8 cellular contexts compared by ENCODE assay signal in the genomic region with DNA sequence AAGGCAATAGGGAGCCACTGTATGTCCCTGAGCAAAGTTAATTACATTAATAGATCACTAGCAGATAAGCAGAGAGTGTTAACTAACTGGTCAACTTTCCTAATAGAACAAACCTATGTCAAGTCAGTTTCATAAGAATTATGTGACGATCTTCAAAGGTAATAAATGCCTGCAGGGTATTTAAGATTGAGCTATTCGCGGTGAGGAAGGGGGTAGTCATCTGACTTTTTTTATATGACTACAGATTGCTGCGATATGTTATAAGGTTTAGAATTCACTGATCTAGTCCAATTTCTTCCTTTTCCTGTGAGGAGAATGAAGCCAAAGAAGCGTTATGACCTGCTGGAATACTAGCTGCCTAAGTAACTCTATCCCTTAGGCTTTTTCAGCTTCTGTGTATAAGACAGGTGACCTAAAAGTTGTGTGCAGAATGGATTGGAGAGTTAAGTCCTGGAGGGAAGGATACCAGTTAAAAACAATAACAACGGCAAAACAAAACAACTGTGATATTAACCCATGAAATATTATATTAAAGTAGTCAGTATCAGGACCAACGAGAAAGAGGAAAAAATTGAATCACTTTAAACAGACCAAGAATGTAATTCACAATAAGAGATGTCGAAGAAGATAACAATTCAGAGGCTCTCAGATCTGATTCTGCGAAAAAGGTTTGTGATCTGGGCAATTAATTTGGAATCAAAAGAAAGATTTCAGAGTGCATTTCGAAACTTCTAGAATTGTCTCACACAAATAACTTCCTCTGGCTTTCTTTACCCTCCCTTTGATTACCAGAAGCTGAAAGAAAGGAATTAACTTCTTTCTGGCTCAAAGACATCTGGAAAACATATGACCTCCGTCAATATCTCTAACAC. TPM values are rescaled to one million over a fixed set of nuclear protein-coding genes. Genes with fewer than 3 reads are reported as not detected.
A peak's percentile ranks its signal among the peaks of the same experiment; 100 is the strongest.
DNase-seq lines count a peak whose midpoint lies in the region; ATAC-seq and TF ChIP-seq lines count a peak whose summit lies in the region.

No MANE protein-coding gene starts in this region.

- peak overlapping the region; percentile 96 for H3K27ac Mint-ChIP-seq in activated CD4-positive, alpha-beta T cell treated with anti-CD3 and anti-CD28 coated beads for 36 hours
- peak overlapping the region; percentile 89 to 97 for H3K27ac Mint-ChIP-seq in activated naive CD4-positive, alpha-beta T cell treated with anti-CD3 and anti-CD28 coated beads, Interleukin-2, amount 50 U/mL, for 72 hours
- H3K27ac Mint-ChIP-seq in type B pancreatic cell, result peak overlapping the region; percentile 93

- ATAC-seq in activated CD4-positive, alpha-beta T cell treated with anti-CD3 and anti-CD28 coated beads for 36 hours, result peak; percentile 56
- ATAC-seq in HG03095 (IDR thresholded peaks at IDR 0.05; ENCODE audit: unreplicated experiment), result peak; percentile 20
- peak; percentile 47 to 49 for ATAC-seq in activated naive CD4-positive, alpha-beta T cell treated with anti-CD3 and anti-CD28 coated beads, Interleukin-2, amount 50 U/mL, for 72 hours
- ATAC-seq in HG03439 (IDR thresholded peaks at IDR 0.05; ENCODE audit: unreplicated experiment), result no peak

- peaks cover 19% of the 10 kb centered on the region for H3K9me3 Mint-ChIP-seq in activated CD4-positive, alpha-beta T cell treated with anti-CD3 and anti-CD28 coated beads for 36 hours (ENCODE audit: low read depth)
- H3K9me3 Mint-ChIP-seq in activated naive CD4-positive, alpha-beta T cell treated with anti-CD3 and anti-CD28 coated beads, Interleukin-2, amount 50 U/mL, for 72 hours, result peaks cover 7 to 27% of the 10 kb centered on the region in 2 donors
- peaks cover 6% of the 10 kb centered on the region for H3K9me3 Mint-ChIP-seq in type B pancreatic cell

- POLR2A ChIA-PET in activated CD4-positive, alpha-beta T cell treated with anti-CD3 and anti-CD28 coated beads for 36 hours (lab: Charles Lee), result no interaction called here

- TF ChIP-seq CTCF in type B pancreatic cell (conservative IDR thresholded peaks at IDR 0.05), result no peak

- intact Hi-C loops in activated CD4-positive, alpha-beta T cell treated with anti-CD3 and anti-CD28 coated beads for 36 hours (cut with DNase I, micrococcal nuclease), result loop anchor here (2.0 to 5.0 kb wide), 3 partner anchors 50 to 261 kb away; partner anchors contain the start of gene CARD16 (in 1 of the 2)

- no peak for DNase-seq in activated CD4-positive, alpha-beta T cell treated with anti-CD3 and anti-CD28 coated beads for 36 hours
- DNase-seq in activated CD4-positive, alpha-beta T cell treated with anti-CD3 and anti-CD28 coated beads, Interleukin-2, amount 50 U/mL, for 48 hours, result no peak
- no peak for DNase-seq in activated naive CD4-positive, alpha-beta T cell treated with anti-CD3 and anti-CD28 coated beads, Interleukin-2, amount 50 U/mL, for 72 hours (ENCODE audit: low spot score in 2 of 2)
- DNase-seq in type B pancreatic cell (ENCODE audit: extremely low spot score, unreplicated experiment), result no peak
- no peak for DNase-seq in NCI-H1092 treated with DMSO at 0.1 percent for 48 hours (lab: John Stamatoyannopoulos, UW)

- H3K36me3 Mint-ChIP-seq in activated CD4-positive, alpha-beta T cell treated with anti-CD3 and anti-CD28 coated beads for 36 hours (ENCODE audit: low read depth), result peaks cover 29% of the 10 kb centered on the region
- H3K36me3 Mint-ChIP-seq in activated naive CD4-positive, alpha-beta T cell treated with anti-CD3 and anti-CD28 coated beads, Interleukin-2, amount 50 U/mL, for 72 hours, result peaks cover 46 to 50% of the 10 kb centered on the region in 2 donors
- H3K36me3 Mint-ChIP-seq in type B pancreatic cell, result peaks cover 3% of the 10 kb centered on the region

- peaks cover 31% of the 10 kb centered on the region for H3K4me1 Mint-ChIP-seq in activated CD4-positive, alpha-beta T cell treated with anti-CD3 and anti-CD28 coated beads for 36 hours
- H3K4me1 Mint-ChIP-seq in type B pancreatic cell (ENCODE audit: unreplicated experiment), result peaks cover 20% of the 10 kb centered on the region

- no peaks in the 10 kb centered on the region for H3K27me3 Mint-ChIP-seq in activated CD4-positive, alpha-beta T cell treated with anti-CD3 and anti-CD28 coated beads for 36 hours
- H3K27me3 Mint-ChIP-seq in type B pancreatic cell, result no peaks in the 10 kb centered on the region

- CTCF ChIA-PET in activated CD4-positive, alpha-beta T cell treated with anti-CD3 and anti-CD28 coated beads for 36 hours (lab: Charles Lee), result interaction anchor here (0.8 to 1.1 kb wide), 3 partner anchors 11 to 358 kb away, joined by 3 to 4 read pairs (median 3); no protein-coding TSS in a partner anchor

- H3K4me3 Mint-ChIP-seq in activated CD4-positive, alpha-beta T cell treated with anti-CD3 and anti-CD28 coated beads for 36 hours, result peak overlapping the region; percentile 88
- H3K4me3 Mint-ChIP-seq in type B pancreatic cell, result peak overlapping the region; percentile 86

- no peaks in the 10 kb centered on the region for H3K27me3 ChIP-seq in layer of hippocampus (ENCODE audit: control insufficient read depth, insufficient read depth, low read length)

- H3K27ac ChIP-seq in layer of hippocampus (ENCODE audit: low read depth, low read length), result peak overlapping the region; percentile 69

RNA-seq across cellular contexts. Expression of gene CASP4, which starts 0.6 kb away (rescaled TPM):
- total RNA-seq in activated CD4-positive, alpha-beta T cell treated with anti-CD3 and anti-CD28 coated beads for 36 hours, result 10 to 100 TPM; 48.8 to 59.1 TPM
- 10 to 100 TPM; 40.1 to 73.7 TPM for total RNA-seq in activated naive CD4-positive, alpha-beta T cell treated with anti-CD3 and anti-CD28 coated beads, Interleukin-2, amount 50 U/mL, for 72 hours
- 18.4 and 50.3 TPM in 2 replicates for total RNA-seq in type B pancreatic cell (ENCODE audit: low replicate concordance)

RNA-seq across cellular contexts. Expression of gene CASP5, which starts 55.2 kb away (rescaled TPM):
- not detected for total RNA-seq in activated CD4-positive, alpha-beta T cell treated with anti-CD3 and anti-CD28 coated beads for 36 hours
- not detected for total RNA-seq in activated naive CD4-positive, alpha-beta T cell treated with anti-CD3 and anti-CD28 coated beads, Interleukin-2, amount 50 U/mL, for 72 hours
- total RNA-seq in type B pancreatic cell (ENCODE audit: low replicate concordance), result 0.95 TPM in 1 of 2 replicates, not detected in the other
